8 cellular contexts compared by ENCODE assay signal in genomic region chr18:58887613-58887963, GRCh38. TPM values are rescaled to one million over a fixed set of nuclear protein-coding genes. Genes with fewer than 3 reads are reported as not detected.
DNase-seq lines count a peak whose midpoint lies in the region; ATAC-seq and TF ChIP-seq lines count a peak whose summit lies in the region.

No MANE protein-coding gene starts in this region.

- H3K36me3 ChIP-seq in Panc1 (ENCODE audit: control insufficient read depth, insufficient read depth, low read length) (no peaks in the 10 kb centered on the region), endodermal cell (ENCODE audit: control insufficient read depth, insufficient read depth, low read length) (peaks cover 90% of the 10 kb centered on the region)
- H3K36me3 ChIP-seq in effector memory CD4-positive, alpha-beta T cell (ENCODE audit: control insufficient read depth, insufficient read depth, low read length), result no peaks in the 10 kb centered on the region

- in situ Hi-C loops in Panc1 (cut with HindIII; ENCODE audit: low pct_unique_long_range_greater_than_20kb, low sequenced_read_pairs), result no loop called here

- no peak for TF ChIP-seq CTCF in Panc1 (IDR thresholded peaks at IDR 0.05)
- no peak for TF ChIP-seq CTCF in endodermal cell (conservative IDR thresholded peaks at IDR 0.05)
- TF ChIP-seq CTCF in natural killer cell (IDR thresholded peaks at IDR 0.05), result no peak

- H3K27ac Mint-ChIP-seq in endodermal cell (peak overlapping the region; percentile 68), natural killer cell (peak overlapping the region; percentile 34 to 37)

- peaks cover 75% of the 10 kb centered on the region for H3K36me3 Mint-ChIP-seq in endodermal cell (ENCODE audit: low read depth)
- no peaks in the 10 kb centered on the region for H3K36me3 Mint-ChIP-seq in natural killer cell

- peak; percentile 88 for DNase-seq in GDM1 (lab: John Stamatoyannopoulos, UW)
- DNase-seq in Panc1 (ENCODE audit: low read depth, low spot score), result no peak
- DNase-seq in endodermal cell, result peak; percentile 35
- DNase-seq in natural killer cell, result no peak
- DNase-seq in effector memory CD4-positive, alpha-beta T cell, result no peak
- no peak for DNase-seq in NCI-H526 (lab: John Stamatoyannopoulos, UW)

- no peaks in the 10 kb centered on the region for H3K9me3 ChIP-seq in Panc1 (ENCODE audit: control insufficient read depth, insufficient read depth, low read depth, low read length)
- H3K9me3 ChIP-seq in endodermal cell (ENCODE audit: control insufficient read depth, low read length), result peaks cover 8% of the 10 kb centered on the region
- H3K9me3 ChIP-seq in effector memory CD4-positive, alpha-beta T cell (ENCODE audit: control insufficient read depth, low read length), result no peaks in the 10 kb centered on the region

- H3K4me1 Mint-ChIP-seq in endodermal cell (peaks cover 19% of the 10 kb centered on the region), natural killer cell (peaks cover 13 to 18% of the 10 kb centered on the region in 2 donors)

- no peaks in the 10 kb centered on the region for H3K9me3 Mint-ChIP-seq in endodermal cell
- no peaks in the 10 kb centered on the region for H3K9me3 Mint-ChIP-seq in natural killer cell

- H3K27me3 ChIP-seq in Panc1 (ENCODE audit: control insufficient read depth, insufficient read depth, low read length) (no peaks in the 10 kb centered on the region), endodermal cell (ENCODE audit: control insufficient read depth, insufficient read depth, low read length, poor library complexity, severe bottlenecking) (no peaks in the 10 kb centered on the region)
- no peaks in the 10 kb centered on the region for H3K27me3 ChIP-seq in effector memory CD4-positive, alpha-beta T cell (replicated peaks; ENCODE audit: control insufficient read depth, insufficient read depth, low read length, poor library complexity, severe bottlenecking)

- ATAC-seq in HG02610 (IDR thresholded peaks at IDR 0.05; ENCODE audit: unreplicated experiment) (peak; percentile 66), Panc1 (peak; percentile 86), natural killer cell (peak; percentile 30 to 45 (median 42)), HG03520 (IDR thresholded peaks at IDR 0.05; ENCODE audit: unreplicated experiment) (no peak)

- 92 to 94% methylated on average over 7 to 10 of the region's 10 CpGs for WGBS in endodermal cell (ENCODE audit: insufficient coverage in 1 of 2, insufficient read length in 1 of 2), 2 experiments

- POLR2A ChIA-PET in Panc1 (lab: Charles Lee), result no interaction called here

- H3K4me3 ChIP-seq in Panc1 (ENCODE audit: low read depth in 2 of 2, low read length in 2 of 2), result peak overlapping the region in 1 of 2 experiments; percentile 21; a peak in 2 of 4 replicates
- H3K4me3 ChIP-seq in endodermal cell (ENCODE audit: low read length), result no peak overlapping the region
- H3K4me3 ChIP-seq in effector memory CD4-positive, alpha-beta T cell (ENCODE audit: insufficient read depth, low read depth, low read length, poor library complexity, severe bottlenecking), result no peak overlapping the region

- H3K9ac ChIP-seq in endodermal cell (ENCODE audit: extremely low read depth, low read length, poor library complexity, severe bottlenecking), result no peak overlapping the region

- H3K27ac ChIP-seq in Panc1 (ENCODE audit: low read length), result peak overlapping the region; percentile 86
- no peak overlapping the region for H3K27ac ChIP-seq in endodermal cell (ENCODE audit: low read depth, low read length)
- H3K27ac ChIP-seq in effector memory CD4-positive, alpha-beta T cell (ENCODE audit: insufficient read depth, low read length, poor library complexity, severe bottlenecking), result no peak overlapping the region

- intact Hi-C loops in Panc1 (cut with micrococcal nuclease; ENCODE audit: unreplicated experiment), result no loop called here
- intact Hi-C loops in natural killer cell (cut with micrococcal nuclease), result no loop called here

- CTCF ChIA-PET in Panc1 (lab: Charles Lee), result no interaction called here

- H3K4me1 ChIP-seq in Panc1 (ENCODE audit: control insufficient read depth, insufficient read depth, low read length) (peaks cover 18% of the 10 kb centered on the region), endodermal cell (ENCODE audit: control insufficient read depth, insufficient read depth, low read length) (peaks cover 3% of the 10 kb centered on the region)
- peaks cover 6% of the 10 kb centered on the region for H3K4me1 ChIP-seq in effector memory CD4-positive, alpha-beta T cell (ENCODE audit: control insufficient read depth, insufficient read depth, low read length, poor library complexity, severe bottlenecking)

- H3K4me3 Mint-ChIP-seq in endodermal cell (no peak overlapping the region), natural killer cell (peak overlapping the region; percentile 9)

- BruUV-seq in Panc1 (replicated peaks; lab: Mats Ljungman, UMichigan), result no TSS peak

- no peaks in the 10 kb centered on the region for H3K27me3 Mint-ChIP-seq in endodermal cell (ENCODE audit: insufficient read depth)
- H3K27me3 Mint-ChIP-seq in natural killer cell (ENCODE audit: low read depth in 2 of 2), result no peaks in the 10 kb centered on the region

RNA-seq across cellular contexts. Expression of gene ZNF532, which starts 22.9 kb away (rescaled TPM):
- 49.8 TPM for total RNA-seq in Panc1 (2021; ENCODE audit: unreplicated experiment)
- 33.3 TPM for polyA plus RNA-seq in Panc1 (2012; ENCODE audit: insufficient read length)
- total RNA-seq in endodermal cell, result 100 to 1,000 TPM; 138 to 207 TPM
- 164 TPM for polyA plus RNA-seq in endodermal cell (2013, experiment 1 of 2)
- polyA plus RNA-seq in endodermal cell (2013, experiment 2 of 2), result 157 TPM
- 10 to 100 TPM in 1 of 3 donors, 1 to 10 TPM in 2; 4.8 to 28.5 (median 6.1) TPM for total RNA-seq in natural killer cell

Comparison
In these comparisons a context has a peak if more than half of its experiments do, and no peak if none do; other contexts are left out.
1. DNase-seq: peak in GDM1 (single experiment) and endodermal cell (single experiment); none in Panc1 (single experiment), natural killer cell (single experiment), effector memory CD4-positive, alpha-beta T cell (0 of 3) and NCI-H526 (0 of 2).